Comparison of ENCODE assay signal across 26 cellular contexts in genomic region chr3:47425383-47425778, GRCh38. TPM values are rescaled to one million over a fixed set of nuclear protein-coding genes. Genes with fewer than 3 reads are reported as not detected.
A peak's percentile ranks its signal among the peaks of the same experiment; 100 is the strongest.
DNase-seq lines count a peak whose midpoint lies in the region; ATAC-seq and TF ChIP-seq lines count a peak whose summit lies in the region.
"Had no signal": no experiment of that assay in that cellular context is flagged by ENCODE, and none has a peak within 500 bp of the region (broad histone marks: within the 10 kb centered on the region; RNA-seq: fewer than 3 reads in every experiment).

No MANE protein-coding gene starts in this region.

- H3K36me3 Mint-ChIP-seq in Caco-2 (ENCODE audit: insufficient read depth, unreplicated experiment) (peaks cover 64% of the 10 kb centered on the region), endothelial cell (ENCODE audit: low read depth, unreplicated experiment) (peaks cover 32% of the 10 kb centered on the region), progenitor cell of endocrine pancreas (ENCODE audit: insufficient read depth) (peaks cover 7% of the 10 kb centered on the region)

- no peak overlapping the region for H3K9ac ChIP-seq in IMR-90 (ENCODE audit: low read depth, low read length)
- H3K9ac ChIP-seq: BLaER1 had no signal

- peaks cover 19% of the 10 kb centered on the region for H3K4me1 Mint-ChIP-seq in Caco-2 (ENCODE audit: low read depth, unreplicated experiment)
- H3K4me1 Mint-ChIP-seq in endothelial cell (ENCODE audit: unreplicated experiment) = peaks cover 7% of the 10 kb centered on the region
- peaks cover 9% of the 10 kb centered on the region for H3K4me1 Mint-ChIP-seq in progenitor cell of endocrine pancreas (ENCODE audit: low read depth)

- no peak overlapping the region for H4K8ac ChIP-seq in IMR-90 (ENCODE audit: low read depth in 2 of 2, low read length in 2 of 2)

- no peak overlapping the region; the same call in 1 of the 2 replicates for H2BK120ac ChIP-seq in IMR-90 (ENCODE audit: low read depth, low read length)

- H3K27me3 ChIP-seq in Caco-2 (replicated peaks; ENCODE audit: control insufficient read depth, insufficient read depth, low read length) (no peaks in the 10 kb centered on the region), IMR-90 (ENCODE audit: control insufficient read depth, insufficient read depth, low read length) (no peaks in the 10 kb centered on the region)
- H3K27me3 ChIP-seq: adrenal gland, BLaER1, right atrium auricular region, spleen, thyroid gland had no signal

- CTCF ChIA-PET in Caco-2 (lab: Charles Lee) = no interaction called here
- CTCF ChIA-PET in IMR-90 (lab: Yijun Ruan, JAX) = no interaction called here

- H3K9me3 ChIP-seq in Caco-2 = no peaks in the 10 kb centered on the region
- H3K9me3 ChIP-seq in IMR-90 (ENCODE audit: control insufficient read depth, insufficient read depth, low read length) = no peaks in the 10 kb centered on the region
- H3K9me3 ChIP-seq: adrenal gland, BLaER1, right atrium auricular region, spleen, thyroid gland had no signal

- no peak overlapping the region for H3K4me2 ChIP-seq in IMR-90 (ENCODE audit: low read depth, low read length)
- H3K4me2 ChIP-seq: BLaER1 had no signal

- TF ChIP-seq POLR2A in IMR-90 (IDR thresholded peaks at IDR 0.05; ENCODE audit: low read depth, low read length) = no peak

- no peak overlapping the region for H3K4me3 Mint-ChIP-seq in Caco-2 (ENCODE audit: unreplicated experiment)
- H3K4me3 Mint-ChIP-seq in endothelial cell (ENCODE audit: unreplicated experiment) = peak overlapping the region; percentile 2
- H3K4me3 Mint-ChIP-seq in progenitor cell of endocrine pancreas (ENCODE audit: low read depth) = no peak overlapping the region
- H3K4me3 Mint-ChIP-seq: activated CD4-positive, alpha-beta memory T cell treated with anti-CD3 and anti-CD28 coated beads for 36 hours; activated naive CD4-positive, alpha-beta T cell treated with anti-CD3 and anti-CD28 coated beads, Interleukin-2, amount 10 ng/mL, durations not matched to agents 7 days and 5 days; dendritic cell treated with granulocyte-macrophage colony-stimulating factor and Interleukin-4, amounts not matched to agents 40 ng/mL and 50 ng/mL, for 4 days had no signal

- H3K9me1 ChIP-seq in IMR-90 (ENCODE audit: insufficient read depth, low read length) = peaks cover 34% of the 10 kb centered on the region

- H3K4ac ChIP-seq in IMR-90 (ENCODE audit: low read depth, low read length) = peak overlapping the region; percentile 47; the same call in 1 of the 2 replicates

- TF ChIP-seq CTCF in Caco-2 (IDR thresholded peaks at IDR 0.05; ENCODE audit: insufficient read depth in 1 of 2, low read depth in 1 of 2, low read length in 1 of 2, severe bottlenecking in 1 of 2, unreplicated experiment in 1 of 2) (no peak), IMR-90 (conservative IDR thresholded peaks at IDR 0.05; ENCODE audit: low read depth, low read length) (no peak), endothelial cell (IDR thresholded peaks at IDR 0.05; ENCODE audit: unreplicated experiment) (no peak), progenitor cell of endocrine pancreas (IDR thresholded peaks at IDR 0.05; ENCODE audit: unreplicated experiment) (no peak)

- H3K14ac ChIP-seq in IMR-90 (replicated peaks; ENCODE audit: low read depth, low read length) = no peak overlapping the region; the same call in 1 of the 2 replicates

- H2BK15ac ChIP-seq in IMR-90 (ENCODE audit: low read depth, low read length) = no peak overlapping the region

- in situ Hi-C loops in IMR-90 (cut with MboI; ENCODE audit: low sequenced_read_pairs) = no loop called here

- H3K9me3 Mint-ChIP-seq in Caco-2 (ENCODE audit: unreplicated experiment) (no peaks in the 10 kb centered on the region), endothelial cell (ENCODE audit: unreplicated experiment) (no peaks in the 10 kb centered on the region), progenitor cell of endocrine pancreas (ENCODE audit: low read depth) (no peaks in the 10 kb centered on the region)
- H3K9me3 Mint-ChIP-seq: activated CD4-positive, alpha-beta memory T cell treated with anti-CD3 and anti-CD28 coated beads for 36 hours; activated naive CD4-positive, alpha-beta T cell treated with anti-CD3 and anti-CD28 coated beads, Interleukin-2, amount 10 ng/mL, durations not matched to agents 7 days and 5 days; dendritic cell treated with granulocyte-macrophage colony-stimulating factor and Interleukin-4, amounts not matched to agents 40 ng/mL and 50 ng/mL, for 4 days had no signal

- intact Hi-C loops in Caco-2 (cut with micrococcal nuclease; ENCODE audit: unreplicated experiment) (no loop called here), IMR-90 (cut with micrococcal nuclease) (no loop called here)

- H3K27ac ChIP-seq in IMR-90 (ENCODE audit: insufficient read depth, low read length) = peak overlapping the region; percentile 21; the same call in 1 of the 2 replicates
- H3K27ac ChIP-seq: BLaER1, HL-60, right atrium auricular region, SK-N-MC, spleen, thyroid gland had no signal

- H3K4me3 ChIP-seq in Caco-2 (ENCODE audit: low read depth, low read length) (no peak overlapping the region), IMR-90 (ENCODE audit: insufficient read depth, low read depth, low read length) (no peak overlapping the region)
- H3K4me3 ChIP-seq: adrenal gland, BLaER1, right atrium auricular region, SK-N-MC, spleen, thyroid gland had no signal

- BruUV-seq in Caco-2 (replicated peaks; lab: Mats Ljungman, UMichigan) = no TSS peak
- BruUV-seq in IMR-90 (replicated peaks; lab: Mats Ljungman, UMichigan) = no TSS peak

- no peak overlapping the region for H4K91ac ChIP-seq in IMR-90 (ENCODE audit: insufficient read depth, low read depth, low read length)

- 53% methylated on average over 4 of the region's 11 CpGs; no CpG with 5 or more reads in 1 of the 2 experiments for WGBS in IMR-90 (ENCODE audit: extremely low coverage in 2 of 2, insufficient read length in 1 of 2), 2 experiments

- peaks cover 11% of the 10 kb centered on the region for H3K36me3 ChIP-seq in Caco-2 (ENCODE audit: control insufficient read depth, insufficient read depth, low read length)
- peaks cover 32% of the 10 kb centered on the region for H3K36me3 ChIP-seq in IMR-90 (ENCODE audit: control insufficient read depth, insufficient read depth, low read length)

- H4K20me1 ChIP-seq in IMR-90 (ENCODE audit: insufficient read depth, low read length) = peaks cover 15% of the 10 kb centered on the region; the same call in 1 of the 2 replicates

- H2AK9ac ChIP-seq in IMR-90 (replicated peaks; ENCODE audit: low read depth, low read length, poor library complexity) = no peak overlapping the region

- no peak overlapping the region; the same call in 1 of the 2 replicates for H3K23ac ChIP-seq in IMR-90 (ENCODE audit: low read depth, low read length)

- H2AFZ ChIP-seq in IMR-90 (replicated peaks; ENCODE audit: low read length, poor library complexity) = no peak overlapping the region

- H3K18ac ChIP-seq in IMR-90 (ENCODE audit: low read depth, low read length) = no peak overlapping the region; the same call in 1 of the 2 replicates

- peaks cover 0 to 32% of the 10 kb centered on the region in 2 experiments; a peak in 1 of 4 replicates for H3K79me1 ChIP-seq in IMR-90 (ENCODE audit: low read depth in 1 of 2, low read length in 2 of 2)

- dilution Hi-C loops in IMR-90 (cut with HindIII; ENCODE audit: low sequenced_read_pairs, unreplicated experiment) = no loop called here

- H2BK5ac ChIP-seq in IMR-90 (ENCODE audit: low read depth, low read length, poor library complexity, severe bottlenecking) = no peak overlapping the region

- H4K5ac ChIP-seq in IMR-90 (ENCODE audit: low read depth, low read length) = no peak overlapping the region; the same call in 1 of the 2 replicates

- TF ChIP-seq RAD21 in IMR-90 (IDR thresholded peaks at IDR 0.05; ENCODE audit: low read length) = no peak

- no peak for ATAC-seq in IMR-90 (ENCODE audit: low read depth)
- ATAC-seq in GM18502 (IDR thresholded peaks at IDR 0.05; ENCODE audit: poor library complexity, unreplicated experiment) = no peak
- ATAC-seq: activated CD4-positive, CD25-positive, alpha-beta regulatory T cell treated with anti-CD3 and anti-CD28 coated beads, Interleukin-2, amount 50 U/mL, for 24 hours had no signal

- H2AK5ac ChIP-seq in IMR-90 (ENCODE audit: low read depth, low read length) = no peak overlapping the region

- DNase-seq in Caco-2 = no peak
- DNase-seq in IMR-90 = no peak
- no peak for DNase-seq in endothelial cell (ENCODE audit: low spot score)
- DNase-seq in progenitor cell of endocrine pancreas (ENCODE audit: low spot score, unreplicated experiment) = no peak
- no peak for DNase-seq in SHP77 treated with DMSO at 0.1 percent for 48 hours (lab: John Stamatoyannopoulos, UW)
- no peak for DNase-seq in epidermal melanocyte (ENCODE audit: insufficient read length, low spot score)
- DNase-seq: activated CD4-positive, alpha-beta memory T cell treated with anti-CD3 and anti-CD28 coated beads for 36 hours; activated CD8-positive, alpha-beta memory T cell treated with anti-CD3 and anti-CD28 coated beads, Interleukin-2, amount 50 U/mL, for 4 hours; activated naive CD4-positive, alpha-beta T cell treated with anti-CD3 and anti-CD28 coated beads, Interleukin-2, amount 10 ng/mL, durations not matched to agents 7 days and 5 days; central memory CD4-positive, alpha-beta T cell; MV-4-11; NCI-H146; NCI-H345; RPMI8226; spleen; stimulated activated CD8-positive, alpha-beta memory T cell treated with anti-CD3 and anti-CD28 coated beads, Interleukin-4, amount 100 ng/mL, for 48 hours; T-helper 2 cell; thyroid gland had no signal

- H3K27ac Mint-ChIP-seq in Caco-2 (ENCODE audit: unreplicated experiment) (peak overlapping the region; percentile 20), endothelial cell (ENCODE audit: unreplicated experiment) (no peak overlapping the region), progenitor cell of endocrine pancreas (peak overlapping the region; percentile 27)
- H3K27ac Mint-ChIP-seq: activated CD4-positive, alpha-beta memory T cell treated with anti-CD3 and anti-CD28 coated beads for 36 hours; activated naive CD4-positive, alpha-beta T cell treated with anti-CD3 and anti-CD28 coated beads, Interleukin-2, amount 10 ng/mL, durations not matched to agents 7 days and 5 days; dendritic cell treated with granulocyte-macrophage colony-stimulating factor and Interleukin-4, amounts not matched to agents 40 ng/mL and 50 ng/mL, for 4 days had no signal

- POLR2A ChIA-PET in Caco-2 (lab: Charles Lee) (no interaction called here), IMR-90 (lab: Charles Lee; ENCODE audit: unreplicated experiment) (no interaction called here)

- H3K27me3 Mint-ChIP-seq in Caco-2 (ENCODE audit: insufficient read depth, unreplicated experiment) = no peaks in the 10 kb centered on the region
- H3K27me3 Mint-ChIP-seq in endothelial cell (ENCODE audit: unreplicated experiment) = peaks cover 9% of the 10 kb centered on the region
- H3K27me3 Mint-ChIP-seq in progenitor cell of endocrine pancreas = no peaks in the 10 kb centered on the region
- H3K27me3 Mint-ChIP-seq: activated CD4-positive, alpha-beta memory T cell treated with anti-CD3 and anti-CD28 coated beads for 36 hours; activated naive CD4-positive, alpha-beta T cell treated with anti-CD3 and anti-CD28 coated beads, Interleukin-2, amount 10 ng/mL, durations not matched to agents 7 days and 5 days; dendritic cell treated with granulocyte-macrophage colony-stimulating factor and Interleukin-4, amounts not matched to agents 40 ng/mL and 50 ng/mL, for 4 days had no signal

- no peak overlapping the region for H2BK20ac ChIP-seq in IMR-90 (ENCODE audit: low read depth, low read length)

- no peak overlapping the region for H3K56ac ChIP-seq in IMR-90 (ENCODE audit: extremely low read depth, insufficient read depth, low read length)

- H3K4me1 ChIP-seq in Caco-2 (peaks cover 8% of the 10 kb centered on the region), IMR-90 (ENCODE audit: control insufficient read depth, insufficient read depth, low read length) (peaks cover 10% of the 10 kb centered on the region; the same call in 1 of the 2 replicates)

RNA-seq across cellular contexts. Expression of gene PTPN23, which starts 44.6 kb away (rescaled TPM):
- total RNA-seq in Caco-2 (2022) (46.8 and 49.6 TPM in 2 replicates), IMR-90 (2012; rRNA removed) (4.4 and 4.5 TPM in 2 replicates), endothelial cell (ENCODE audit: unreplicated experiment) (47.8 TPM), progenitor cell of endocrine pancreas (68.7 and 71.4 TPM in 2 replicates)
- 13.9 and 15.1 TPM in 2 replicates for polyA plus RNA-seq in IMR-90 (2012; rRNA removed)
- polyA plus RNA-seq in IMR-90 (2012; cell fraction: cytosol; rRNA removed) = 7.3 and 8.9 TPM in 2 replicates
- polyA plus RNA-seq in IMR-90 (2012; cell fraction: nucleus; rRNA removed; ENCODE audit: low replicate concordance) = 33.7 and 64.5 TPM in 2 replicates

RNA-seq across cellular contexts. Expression of gene SCAP, which starts 50.4 kb away (rescaled TPM):
- 104 and 115 TPM in 2 replicates for total RNA-seq in Caco-2 (2022)
- 30.8 and 34.6 TPM in 2 replicates for total RNA-seq in IMR-90 (2012; rRNA removed)
- 25.3 and 27.8 TPM in 2 replicates for polyA plus RNA-seq in IMR-90 (2012; rRNA removed)
- 18.6 and 28.9 TPM in 2 replicates for polyA plus RNA-seq in IMR-90 (2012; cell fraction: cytosol; rRNA removed)
- polyA plus RNA-seq in IMR-90 (2012; cell fraction: nucleus; rRNA removed; ENCODE audit: low replicate concordance) = 44.0 and 90.8 TPM in 2 replicates
- 88.6 TPM for total RNA-seq in endothelial cell (ENCODE audit: unreplicated experiment)
- 140 TPM in 2 replicates for total RNA-seq in progenitor cell of endocrine pancreas
